In the genomic region with DNA sequence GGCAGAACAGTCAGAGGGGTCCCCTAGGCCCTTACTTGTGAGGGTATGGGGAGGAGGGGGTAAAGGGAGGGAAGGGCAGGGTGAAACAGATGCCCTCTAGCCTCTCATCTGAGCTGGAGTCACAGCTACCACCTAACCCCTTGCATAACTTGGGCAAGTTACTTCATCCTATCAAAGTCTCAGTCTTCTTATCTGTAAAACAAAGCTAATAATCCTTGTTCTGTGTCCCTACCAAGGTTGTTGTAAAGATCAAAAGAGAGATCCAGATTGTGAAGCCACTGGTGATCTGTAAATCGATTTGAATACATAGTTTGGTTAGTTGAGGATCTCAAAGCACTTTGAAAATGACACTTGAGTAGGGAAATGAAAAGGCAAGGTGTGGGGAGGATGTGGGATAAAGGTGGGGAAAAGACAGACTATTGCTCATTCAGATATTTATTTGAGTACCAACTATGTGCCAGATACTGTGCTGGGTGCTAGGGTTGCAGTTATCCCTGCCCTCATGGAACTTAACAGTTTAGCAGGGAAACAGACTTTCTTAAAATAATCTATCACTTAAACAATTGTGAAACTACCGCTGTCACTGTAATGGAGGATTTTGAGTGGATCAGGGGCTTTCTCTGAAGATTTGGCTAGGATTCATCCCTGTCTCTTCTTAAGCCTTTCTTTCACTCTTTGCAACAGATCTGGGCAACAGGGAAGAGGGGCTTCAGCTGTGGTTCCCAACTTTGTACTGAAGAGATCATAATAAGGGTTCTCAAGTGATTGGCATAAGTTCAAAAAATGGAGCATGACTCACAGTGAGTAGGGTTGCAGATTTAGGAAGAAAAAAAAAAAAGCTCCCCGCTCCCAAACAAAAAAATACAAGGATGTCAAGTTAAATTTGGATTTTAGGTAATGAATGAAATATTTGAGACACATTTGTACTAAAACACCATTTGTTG, we compare ENCODE assay signal across 16 cellular contexts. TPM values are rescaled to one million over a fixed set of nuclear protein-coding genes. Genes with fewer than 3 reads are reported as not detected.
DNase-seq lines count a peak whose midpoint lies in the region; ATAC-seq and TF ChIP-seq lines count a peak whose summit lies in the region.
"Had no signal": no experiment of that assay in that cellular context is flagged by ENCODE, and none has a peak within 500 bp of the region (broad histone marks: within the 10 kb centered on the region; RNA-seq: fewer than 3 reads in every experiment).

No MANE protein-coding gene starts in this region.

- H3K9me3 Mint-ChIP-seq in activated CD8-positive, alpha-beta T cell treated with anti-CD3 and anti-CD28 coated beads, Interleukin-2, amount 10 ng/mL, durations not matched to agents 7 days and 5 days (ENCODE audit: insufficient read depth) = no peaks in the 10 kb centered on the region
- H3K9me3 Mint-ChIP-seq: brain, GM23338 had no signal

- H3K4me3 Mint-ChIP-seq in activated CD8-positive, alpha-beta T cell treated with anti-CD3 and anti-CD28 coated beads, Interleukin-2, amount 10 ng/mL, durations not matched to agents 7 days and 5 days = no peak overlapping the region
- H3K4me3 Mint-ChIP-seq: GM23338 had no signal

- no peaks in the 10 kb centered on the region for H3K27me3 Mint-ChIP-seq in activated CD8-positive, alpha-beta T cell treated with anti-CD3 and anti-CD28 coated beads, Interleukin-2, amount 10 ng/mL, durations not matched to agents 7 days and 5 days (ENCODE audit: low read depth)
- H3K27me3 Mint-ChIP-seq: brain had no signal

- peaks cover 23% of the 10 kb centered on the region for H3K36me3 Mint-ChIP-seq in activated CD8-positive, alpha-beta T cell treated with anti-CD3 and anti-CD28 coated beads, Interleukin-2, amount 10 ng/mL, durations not matched to agents 7 days and 5 days (ENCODE audit: low read depth)
- H3K36me3 Mint-ChIP-seq: brain had no signal

- TF ChIP-seq EP300 in gastroesophageal sphincter (IDR thresholded peaks at IDR 0.05) = no peak

- 0 out of 22 replicates have a peak overlapping the region, but pooled peaks of 1 of the 11 experiments have one; percentile 53 for H3K9ac ChIP-seq in BLaER1 treated with 17β-estradiol and CSF1 and Interleukin-3, amounts not matched to agents 10 nM and 100 nM

- no peak for ATAC-seq in activated CD8-positive, alpha-beta T cell treated with anti-CD3 and anti-CD28 coated beads, Interleukin-2, amount 10 ng/mL, durations not matched to agents 7 days and 5 days
- no peak for ATAC-seq in gastroesophageal sphincter
- ATAC-seq in GM21576 (IDR thresholded peaks at IDR 0.05; ENCODE audit: unreplicated experiment) = no peak
- ATAC-seq in HG03025 (IDR thresholded peaks at IDR 0.05; ENCODE audit: low FRiP score, unreplicated experiment) = no peak
- ATAC-seq: GM23338 had no signal

- H3K4me1 ChIP-seq in BLaER1 treated with 17β-estradiol and CSF1 and Interleukin-3, amounts not matched to agents 10 nM and 100 nM = peaks cover 9 to 44% (median 20%) of the 10 kb centered on the region in 10 experiments
- H3K4me1 ChIP-seq in gastroesophageal sphincter = peaks cover 0 to 9% (median 0%) of the 10 kb centered on the region in 3 donors
- H3K4me1 ChIP-seq: testis had no signal

- H4K20me1 ChIP-seq in BLaER1 treated with 17β-estradiol and CSF1 and Interleukin-3, amounts not matched to agents 10 nM and 100 nM = no peaks in the 10 kb centered on the region

- H3K4me3 ChIP-seq in BLaER1 treated with 17β-estradiol and CSF1 and Interleukin-3, amounts not matched to agents 10 nM and 100 nM = no peak overlapping the region
- no peak overlapping the region for H3K4me3 ChIP-seq in fibroblast of the aortic adventitia (ENCODE audit: low read depth, low read length)
- H3K4me3 ChIP-seq in gastroesophageal sphincter = no peak overlapping the region
- H3K4me3 ChIP-seq: GM23338, PC-9, right atrium auricular region, testis had no signal

- TF ChIP-seq CTCF in fibroblast of the aortic adventitia (IDR thresholded peaks at IDR 0.05; ENCODE audit: insufficient read depth, low read length) (no peak), gastroesophageal sphincter (IDR thresholded peaks at IDR 0.05) (no peak)

- POLR2A ChIA-PET in activated CD8-positive, alpha-beta T cell treated with anti-CD3 and anti-CD28 coated beads, Interleukin-2, amount 10 ng/mL, durations not matched to agents 7 days and 5 days (lab: Charles Lee) = interaction anchor here (2.1 kb wide), 1 partner anchor 11 kb away, joined by 5 read pairs; no protein-coding TSS in a partner anchor

- DNase-seq in GM03348 (ENCODE audit: low spot score) (peak; percentile 39), fibroblast of the aortic adventitia (ENCODE audit: low read depth) (peak; percentile 62), amniotic stem cell (lab: John Stamatoyannopoulos, UW) (no peak)
- DNase-seq in activated CD8-positive, alpha-beta T cell treated with anti-CD3 and anti-CD28 coated beads, Interleukin-2, amount 10 ng/mL, durations not matched to agents 7 days and 5 days = no peak
- DNase-seq: erythroblast, KBM-7, NCI-H2171, PC-9, testis had no signal

- peaks cover 0 to 8% (median 0%) of the 10 kb centered on the region in 11 experiments; a peak in 5 of 22 replicates for H3K9me3 ChIP-seq in BLaER1 treated with 17β-estradiol and CSF1 and Interleukin-3, amounts not matched to agents 10 nM and 100 nM (replicated peaks in 1 of 11)
- H3K9me3 ChIP-seq in gastroesophageal sphincter = no peaks in the 10 kb centered on the region
- H3K9me3 ChIP-seq: right atrium auricular region, testis had no signal

- no peak for TF ChIP-seq POLR2A in gastroesophageal sphincter (IDR thresholded peaks at IDR 0.05)

- peaks cover 38% of the 10 kb centered on the region for H3K4me1 Mint-ChIP-seq in activated CD8-positive, alpha-beta T cell treated with anti-CD3 and anti-CD28 coated beads, Interleukin-2, amount 10 ng/mL, durations not matched to agents 7 days and 5 days (ENCODE audit: low read depth)
- H3K4me1 Mint-ChIP-seq: GM23338 had no signal

- peak overlapping the region in 4 of 11 experiments; percentile 29 to 69 (median 62); a peak in 7 of 22 replicates for H3K27ac ChIP-seq in BLaER1 treated with 17β-estradiol and CSF1 and Interleukin-3, amounts not matched to agents 10 nM and 100 nM
- H3K27ac ChIP-seq in gastroesophageal sphincter = no peak overlapping the region
- H3K27ac ChIP-seq: PC-9, right atrium auricular region, testis had no signal

- H3K4me2 ChIP-seq in BLaER1 treated with 17β-estradiol and CSF1 and Interleukin-3, amounts not matched to agents 10 nM and 100 nM = peak overlapping the region in 8 of 11 experiments; percentile 15 to 81 (median 44); a peak in 13 of 22 replicates
- H3K4me2 ChIP-seq: GM23338, PC-9 had no signal

- CTCF ChIA-PET in activated CD8-positive, alpha-beta T cell treated with anti-CD3 and anti-CD28 coated beads, Interleukin-2, amount 10 ng/mL, durations not matched to agents 7 days and 5 days (lab: Charles Lee) = interaction anchor here (0.9 to 3.0 kb wide), 4 partner anchors 11 to 103 kb away, joined by 3 to 12 read pairs (median 6); no protein-coding TSS in a partner anchor

- H3K36me3 ChIP-seq in BLaER1 treated with 17β-estradiol and CSF1 and Interleukin-3, amounts not matched to agents 10 nM and 100 nM = peaks cover 0 to 27% (median 8%) of the 10 kb centered on the region in 11 experiments; a peak in 11 of 22 replicates
- peaks cover 0 to 12% of the 10 kb centered on the region in 2 donors for H3K36me3 ChIP-seq in gastroesophageal sphincter
- H3K36me3 ChIP-seq: right atrium auricular region had no signal

- H3K27ac Mint-ChIP-seq in activated CD8-positive, alpha-beta T cell treated with anti-CD3 and anti-CD28 coated beads, Interleukin-2, amount 10 ng/mL, durations not matched to agents 7 days and 5 days = peak overlapping the region; percentile 16
- H3K27ac Mint-ChIP-seq: GM23338 had no signal

- H3K27me3 ChIP-seq in BLaER1 treated with 17β-estradiol and CSF1 and Interleukin-3, amounts not matched to agents 10 nM and 100 nM = no peaks in the 10 kb centered on the region
- H3K27me3 ChIP-seq in gastroesophageal sphincter = no peaks in the 10 kb centered on the region
- H3K27me3 ChIP-seq: right atrium auricular region, testis had no signal

- WGBS in gastroesophageal sphincter (ENCODE audit: low coverage in 1 of 2), 2 donors = 33 to 73% methylated on average over 1 to 3 of the region's 3 CpGs

RNA-seq across cellular contexts. Expression of a gene that starts 3.0 kb away (rescaled TPM):
- total RNA-seq in activated CD8-positive, alpha-beta T cell treated with anti-CD3 and anti-CD28 coated beads, Interleukin-2, amount 10 ng/mL, durations not matched to agents 7 days and 5 days = 1 to 10 TPM; 1.1 TPM
- total RNA-seq in fibroblast of the aortic adventitia (ENCODE audit: low replicate concordance) (0.09 TPM in 1 of 2 replicates, not detected in the other), gastroesophageal sphincter (under 1 TPM in 1 of 4 donors, not detected in 3; 0.27 TPM)
- total RNA-seq: GM23338, PC-9, right atrium auricular region had no signal

RNA-seq across cellular contexts. Expression of a gene that starts 14.5 kb away (rescaled TPM):
- 100 to 1,000 TPM; 275 to 301 TPM for total RNA-seq in activated CD8-positive, alpha-beta T cell treated with anti-CD3 and anti-CD28 coated beads, Interleukin-2, amount 10 ng/mL, durations not matched to agents 7 days and 5 days
- total RNA-seq in fibroblast of the aortic adventitia (ENCODE audit: low replicate concordance) (not detected in 2 replicates), gastroesophageal sphincter (1 to 10 TPM in 3 of 4 donors, under 1 TPM in 1; 0.78 to 3.8 (median 2.2) TPM)
- total RNA-seq: GM23338, PC-9 had no signal

RNA-seq across cellular contexts. Expression of a gene that starts 56.4 kb away (rescaled TPM):
- 100 to 1,000 TPM; 336 to 341 TPM for total RNA-seq in activated CD8-positive, alpha-beta T cell treated with anti-CD3 and anti-CD28 coated beads, Interleukin-2, amount 10 ng/mL, durations not matched to agents 7 days and 5 days
- total RNA-seq in fibroblast of the aortic adventitia (ENCODE audit: low replicate concordance) (34.7 and 74.3 TPM in 2 replicates), gastroesophageal sphincter (100 to 1,000 TPM in 2 of 4 donors, 10 to 100 TPM in 2; 58.2 to 144 (median 109) TPM)

Comparison
In these comparisons a context has a peak if more than half of its experiments do, and no peak if none do; other contexts are left out.
1. DNase-seq: peak in GM03348 (single experiment) and fibroblast of the aortic adventitia (single experiment); none in activated CD8-positive, alpha-beta T cell treated with anti-CD3 and anti-CD28 coated beads, Interleukin-2, amount 10 ng/mL, durations not matched to agents 7 days and 5 days (single experiment) and amniotic stem cell (single experiment).
2. RNA of a gene that starts 14.5 kb away (total RNA-seq): 275 to 301 TPM in activated CD8-positive, alpha-beta T cell treated with anti-CD3 and anti-CD28 coated beads, Interleukin-2, amount 10 ng/mL, durations not matched to agents 7 days and 5 days; 0.78 to 3.8 TPM in gastroesophageal sphincter and not detected in fibroblast of the aortic adventitia; every median in the first group is over 10 times any median in the second.